6 cellular contexts compared by ENCODE assay signal in the genomic region with DNA sequence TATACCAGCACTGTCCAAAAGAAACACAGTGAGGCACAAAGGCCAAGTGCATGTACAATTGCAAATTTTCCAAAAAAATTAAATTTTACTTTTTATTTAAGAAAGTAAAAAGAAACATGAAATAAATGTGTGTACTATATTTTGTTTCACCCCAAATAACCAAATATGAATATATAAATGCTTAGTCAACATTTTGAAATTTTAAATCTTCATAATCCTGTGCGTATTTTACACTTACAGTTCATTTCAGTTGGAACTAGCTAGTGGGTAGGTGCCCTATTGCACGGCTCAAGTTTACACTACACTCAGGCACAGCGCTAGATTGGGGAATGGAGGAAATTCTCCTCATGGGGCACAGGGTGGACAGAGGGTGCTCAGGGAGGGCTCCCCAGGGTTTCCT. TPM values are rescaled to one million over a fixed set of nuclear protein-coding genes. Genes with fewer than 3 reads are reported as not detected.
DNase-seq lines count a peak whose midpoint lies in the region; ATAC-seq and TF ChIP-seq lines count a peak whose summit lies in the region.

No MANE protein-coding gene starts in this region.

- no peak overlapping the region for H3K9ac ChIP-seq in rectal smooth muscle tissue (ENCODE audit: low read length)

- TF ChIP-seq CTCF in GM23338 (conservative IDR thresholded peaks at IDR 0.05; ENCODE audit: low read depth in 2 of 2) (no peak), brain (conservative IDR thresholded peaks at IDR 0.05) (no peak)

- peak overlapping the region; percentile 57; the same call in 1 of the 2 replicates for H3K4me3 ChIP-seq in GM23338
- H3K4me3 ChIP-seq in rectal smooth muscle tissue (ENCODE audit: low read length): peak overlapping the region; percentile 71

- H3K27me3 Mint-ChIP-seq in GM23338 (ENCODE audit: insufficient read depth, low read depth, poor library complexity): no peaks in the 10 kb centered on the region
- no peaks in the 10 kb centered on the region for H3K27me3 Mint-ChIP-seq in brain

- no peaks in the 10 kb centered on the region for H3K4me1 ChIP-seq in GM23338 (ENCODE audit: insufficient read depth)
- H3K4me1 ChIP-seq in rectal smooth muscle tissue (ENCODE audit: control insufficient read depth, insufficient read depth, low read length): peaks cover 5% of the 10 kb centered on the region

- no peak overlapping the region for H3K27ac ChIP-seq in GM23338 (ENCODE audit: low read depth)
- no peak overlapping the region for H3K27ac ChIP-seq in rectal smooth muscle tissue (ENCODE audit: low read depth, low read length)

- H2AFZ ChIP-seq in GM23338: no peak overlapping the region

- DNase-seq in GM23338 (ENCODE audit: low spot score) (no peak), ACHN (no peak), D341Med (ENCODE audit: low spot score) (no peak)
- no peak for DNase-seq in activated CD4-positive, CD25-positive, alpha-beta regulatory T cell (lab: John Stamatoyannopoulos, UW)

- no peak overlapping the region for H3K27ac Mint-ChIP-seq in GM23338
- peak overlapping the region in 1 of 5 experiments; percentile 78 for H3K27ac Mint-ChIP-seq in brain

- no peaks in the 10 kb centered on the region for H3K36me3 ChIP-seq in GM23338 (ENCODE audit: insufficient read depth)
- peaks cover 1% of the 10 kb centered on the region for H3K36me3 ChIP-seq in rectal smooth muscle tissue (ENCODE audit: control insufficient read depth, insufficient read depth, low read length)

- peak overlapping the region; percentile 56 for H3K4me2 ChIP-seq in GM23338

- ATAC-seq in GM23338: no peak

- peaks cover 6% of the 10 kb centered on the region; the same call in 2 of the 3 replicates for H3K4me1 Mint-ChIP-seq in GM23338
- H3K4me1 Mint-ChIP-seq in brain: peaks cover 31% of the 10 kb centered on the region

- peaks cover 17% of the 10 kb centered on the region for H3K9me3 Mint-ChIP-seq in GM23338
- peaks cover 0 to 8% (median 6%) of the 10 kb centered on the region in 5 experiments for H3K9me3 Mint-ChIP-seq in brain

- no peaks in the 10 kb centered on the region for H3K9me2 ChIP-seq in GM23338 (ENCODE audit: insufficient read depth)

- peaks cover 19% of the 10 kb centered on the region for H3K36me3 Mint-ChIP-seq in GM23338 (ENCODE audit: low read depth)
- peaks cover 27% of the 10 kb centered on the region for H3K36me3 Mint-ChIP-seq in brain

- 0 out of 2 replicates have a peak, but pooled peaks cover 4% of the 10 kb centered on the region for H3F3A ChIP-seq in GM23338 (replicated peaks; ENCODE audit: low read depth)

- H3K4me3 Mint-ChIP-seq in GM23338: peak overlapping the region; percentile 53; the same call in 2 of the 3 replicates
- peak overlapping the region in 4 of 5 experiments; percentile 47 to 73 (median 70) for H3K4me3 Mint-ChIP-seq in brain

- no peaks in the 10 kb centered on the region for H4K20me1 ChIP-seq in GM23338 (replicated peaks; ENCODE audit: insufficient read depth)

- in situ Hi-C loops in ACHN (cut with HindIII; ENCODE audit: low pct_ligation_motif_present, low pct_unique_long_range_greater_than_20kb, low sequenced_read_pairs): no loop called here

- H3K27me3 ChIP-seq in GM23338 (ENCODE audit: insufficient read depth) (no peaks in the 10 kb centered on the region), rectal smooth muscle tissue (ENCODE audit: control insufficient read depth, insufficient read depth, low read length) (no peaks in the 10 kb centered on the region)

- no peaks in the 10 kb centered on the region for H3K79me2 ChIP-seq in GM23338 (replicated peaks; ENCODE audit: insufficient read depth)

TF ChIP-seq in GM23338, 12 proteins besides CTCF, POLR2A, EP300 and RAD21:
- no peak for TF ChIP-seq JUNB (IDR thresholded peaks at IDR 0.05; ENCODE audit: unreplicated experiment)

RNA-seq across cellular contexts. Expression of a gene that starts 18.0 kb away (rescaled TPM):
- total RNA-seq in GM23338 (2014; rRNA removed; shearing (Covaris generic)): 1.5 and 5.6 TPM in 2 replicates
- polyA plus RNA-seq in GM23338 (2016; fragmentation: Nextera tagmentation; extraction: Ambion mirVana): 1.2 and 1.3 TPM in 2 replicates
- 4.3 TPM for polyA plus RNA-seq in brain (ENCODE audit: insufficient read depth, low read depth, low replicate concordance)

RNA-seq across cellular contexts. Expression of a gene that starts 20.3 kb away (rescaled TPM):
- total RNA-seq in GM23338 (2014; rRNA removed; shearing (Covaris generic)): 4.0 and 4.3 TPM in 2 replicates
- 1.7 and 2.4 TPM in 2 replicates for polyA plus RNA-seq in GM23338 (2016; fragmentation: Nextera tagmentation; extraction: Ambion mirVana)
- 7.7 TPM for polyA plus RNA-seq in brain (ENCODE audit: insufficient read depth, low read depth, low replicate concordance)

RNA-seq across cellular contexts. Expression of a gene that starts 35.4 kb away (rescaled TPM):
- total RNA-seq in GM23338 (2014; rRNA removed; shearing (Covaris generic)): 6.5 and 7.0 TPM in 2 replicates
- polyA plus RNA-seq in GM23338 (2016; fragmentation: Nextera tagmentation; extraction: Ambion mirVana) (6.3 and 7.0 TPM in 2 replicates), brain (ENCODE audit: insufficient read depth, low read depth, low replicate concordance) (15.6 TPM)

RNA-seq across cellular contexts. Expression of a gene that starts 39.4 kb away (rescaled TPM):
- total RNA-seq in GM23338 (2014; rRNA removed; shearing (Covaris generic)): 7.2 and 16.7 TPM in 2 replicates
- polyA plus RNA-seq in GM23338 (2016; fragmentation: Nextera tagmentation; extraction: Ambion mirVana): 5.9 and 7.3 TPM in 2 replicates
- 6.6 TPM for polyA plus RNA-seq in brain (ENCODE audit: insufficient read depth, low read depth, low replicate concordance)

RNA-seq across cellular contexts. Expression of a gene that starts 57.3 kb away (rescaled TPM):
- total RNA-seq in GM23338 (2014; rRNA removed; shearing (Covaris generic)): 2.8 and 10.4 TPM in 2 replicates
- polyA plus RNA-seq in GM23338 (2016; fragmentation: Nextera tagmentation; extraction: Ambion mirVana) (3.4 and 4.3 TPM in 2 replicates), brain (ENCODE audit: insufficient read depth, low read depth, low replicate concordance) (4.1 TPM)
